ENCODE assay signal across 8 cellular contexts in the genomic region with DNA sequence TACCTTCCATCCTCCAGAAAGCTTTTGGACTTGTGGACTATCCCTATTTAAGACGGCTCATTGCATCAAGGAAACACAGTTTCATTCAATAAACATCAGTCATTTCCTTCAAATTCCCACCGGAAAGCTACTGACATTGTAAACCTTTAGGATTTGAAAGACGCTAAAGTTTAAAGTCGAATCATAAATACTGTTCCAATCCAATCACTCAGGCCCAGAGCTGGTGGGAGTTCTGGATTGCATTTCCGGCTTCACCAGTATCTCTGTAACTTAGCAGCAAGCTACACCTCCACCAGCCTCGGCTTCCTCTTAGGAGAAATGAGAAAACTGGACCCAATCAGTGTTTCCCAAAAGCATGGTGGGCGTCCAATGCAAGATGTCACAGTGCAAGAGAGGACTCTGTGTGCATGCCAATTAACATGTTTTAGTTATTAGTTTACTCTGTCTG. TPM values are rescaled to one million over a fixed set of nuclear protein-coding genes. Genes with fewer than 3 reads are reported as not detected.
DNase-seq lines count a peak whose midpoint lies in the region; ATAC-seq lines count a peak whose summit lies in the region.

No MANE protein-coding gene starts in this region.

- H3K9me3 Mint-ChIP-seq in stimulated activated naive CD8-positive, alpha-beta T cell treated with anti-CD3 and anti-CD28 coated beads, Interleukin-15, Interleukin-2, amounts not matched to agents 100 ng/mL and 50 ng/mL, for 24 hours = peaks cover 11% of the 10 kb centered on the region
- peaks cover 16% of the 10 kb centered on the region for H3K9me3 Mint-ChIP-seq in activated T-helper 1 cell treated with anti-CD3 and anti-CD28 coated beads, Interleukin-12 subunit alpha, Interleukin-12 subunit beta, Interleukin-2, Interleukin-4 antibody, amounts not matched to agents 30 ng/mL and 10 ng/mL and 1 ng/mL, durations not matched to agents 14 hours and 24 hours and 36 hours

- no peaks in the 10 kb centered on the region for H3K9me3 ChIP-seq in right cardiac atrium (ENCODE audit: control insufficient read depth, low read length)
- H3K9me3 ChIP-seq in skeletal muscle tissue (ENCODE audit: control insufficient read depth in 3 of 3, low read length in 3 of 3) = no peaks in the 10 kb centered on the region

- no peaks in the 10 kb centered on the region for H3K27me3 Mint-ChIP-seq in stimulated activated naive CD8-positive, alpha-beta T cell treated with anti-CD3 and anti-CD28 coated beads, Interleukin-15, Interleukin-2, amounts not matched to agents 100 ng/mL and 50 ng/mL, for 24 hours
- H3K27me3 Mint-ChIP-seq in activated T-helper 1 cell treated with anti-CD3 and anti-CD28 coated beads, Interleukin-12 subunit alpha, Interleukin-12 subunit beta, Interleukin-2, Interleukin-4 antibody, amounts not matched to agents 30 ng/mL and 10 ng/mL and 1 ng/mL, durations not matched to agents 14 hours and 24 hours and 36 hours (ENCODE audit: insufficient read depth) = no peaks in the 10 kb centered on the region

- H3K4me3 ChIP-seq in right cardiac atrium (ENCODE audit: low read length) (peak overlapping the region; percentile 69), skeletal muscle tissue (ENCODE audit: low read length in 3 of 3) (peak overlapping the region; percentile 71 to 94 (median 90))

- H3K4me3 Mint-ChIP-seq in stimulated activated naive CD8-positive, alpha-beta T cell treated with anti-CD3 and anti-CD28 coated beads, Interleukin-15, Interleukin-2, amounts not matched to agents 100 ng/mL and 50 ng/mL, for 24 hours = peak overlapping the region; percentile 89
- peak overlapping the region; percentile 87 for H3K4me3 Mint-ChIP-seq in activated T-helper 1 cell treated with anti-CD3 and anti-CD28 coated beads, Interleukin-12 subunit alpha, Interleukin-12 subunit beta, Interleukin-2, Interleukin-4 antibody, amounts not matched to agents 30 ng/mL and 10 ng/mL and 1 ng/mL, durations not matched to agents 14 hours and 24 hours and 36 hours

- WGBS in right cardiac atrium = 26% methylated on average over 7 of the region's 7 CpGs

- DNase-seq in stimulated activated naive CD8-positive, alpha-beta T cell treated with anti-CD3 and anti-CD28 coated beads, Interleukin-15, Interleukin-2, amounts not matched to agents 100 U/mL and 50 U/mL, for 24 hours = no peak
- DNase-seq in activated T-helper 1 cell treated with anti-CD3 and anti-CD28 coated beads, Interleukin-12 subunit alpha, Interleukin-12 subunit beta, Interleukin-2, Interleukin-4 antibody, amounts not matched to agents 30 ng/mL and 10 ng/mL and 1 ng/mL, durations not matched to agents 14 hours and 24 hours and 36 hours (ENCODE audit: low spot score) = no peak
- DNase-seq in right cardiac atrium = no peak
- no peak for DNase-seq in activated effector memory CD4-positive, alpha-beta T cell treated with anti-CD3 and anti-CD28 coated beads, Interleukin-2, amount 50 U/mL, for 16 hours

- peaks cover 66% of the 10 kb centered on the region for H3K4me1 Mint-ChIP-seq in stimulated activated naive CD8-positive, alpha-beta T cell treated with anti-CD3 and anti-CD28 coated beads, Interleukin-15, Interleukin-2, amounts not matched to agents 100 ng/mL and 50 ng/mL, for 24 hours (ENCODE audit: low read depth)
- H3K4me1 Mint-ChIP-seq in activated T-helper 1 cell treated with anti-CD3 and anti-CD28 coated beads, Interleukin-12 subunit alpha, Interleukin-12 subunit beta, Interleukin-2, Interleukin-4 antibody, amounts not matched to agents 30 ng/mL and 10 ng/mL and 1 ng/mL, durations not matched to agents 14 hours and 24 hours and 36 hours (ENCODE audit: low read depth) = peaks cover 60% of the 10 kb centered on the region

- ATAC-seq in stimulated activated naive CD8-positive, alpha-beta T cell treated with anti-CD3 and anti-CD28 coated beads, Interleukin-15, Interleukin-2, amounts not matched to agents 100 U/mL and 50 U/mL, for 24 hours = no peak
- peak in 1 of 2 donors; percentile 34 for ATAC-seq in right cardiac atrium
- ATAC-seq in HG03432 (IDR thresholded peaks at IDR 0.05; ENCODE audit: unreplicated experiment) = no peak
- no peak for ATAC-seq in GM18517 (IDR thresholded peaks at IDR 0.05; ENCODE audit: unreplicated experiment)

- H3K36me3 ChIP-seq in skeletal muscle tissue (ENCODE audit: control insufficient read depth in 3 of 3, insufficient read depth in 3 of 3, low read length in 3 of 3) = no peaks in the 10 kb centered on the region

- H3K27me3 ChIP-seq in right cardiac atrium (ENCODE audit: control insufficient read depth, insufficient read depth) = no peaks in the 10 kb centered on the region
- H3K27me3 ChIP-seq in skeletal muscle tissue (ENCODE audit: control insufficient read depth in 3 of 3, insufficient read depth in 3 of 3, low read length in 3 of 3) = no peaks in the 10 kb centered on the region

- H3K4me1 ChIP-seq in right cardiac atrium (ENCODE audit: control insufficient read depth, insufficient read depth, low read length) (peaks cover 7% of the 10 kb centered on the region), skeletal muscle tissue (ENCODE audit: control insufficient read depth in 3 of 3, insufficient read depth in 3 of 3, low read length in 3 of 3) (peaks cover 20 to 25% (median 21%) of the 10 kb centered on the region in 3 donors)

- H3K27ac Mint-ChIP-seq in stimulated activated naive CD8-positive, alpha-beta T cell treated with anti-CD3 and anti-CD28 coated beads, Interleukin-15, Interleukin-2, amounts not matched to agents 100 ng/mL and 50 ng/mL, for 24 hours = peak overlapping the region; percentile 86
- H3K27ac Mint-ChIP-seq in activated T-helper 1 cell treated with anti-CD3 and anti-CD28 coated beads, Interleukin-12 subunit alpha, Interleukin-12 subunit beta, Interleukin-2, Interleukin-4 antibody, amounts not matched to agents 30 ng/mL and 10 ng/mL and 1 ng/mL, durations not matched to agents 14 hours and 24 hours and 36 hours = peak overlapping the region; percentile 77

- H3K36me3 Mint-ChIP-seq in stimulated activated naive CD8-positive, alpha-beta T cell treated with anti-CD3 and anti-CD28 coated beads, Interleukin-15, Interleukin-2, amounts not matched to agents 100 ng/mL and 50 ng/mL, for 24 hours (ENCODE audit: low read depth) = peaks cover 25% of the 10 kb centered on the region
- peaks cover 20% of the 10 kb centered on the region for H3K36me3 Mint-ChIP-seq in activated T-helper 1 cell treated with anti-CD3 and anti-CD28 coated beads, Interleukin-12 subunit alpha, Interleukin-12 subunit beta, Interleukin-2, Interleukin-4 antibody, amounts not matched to agents 30 ng/mL and 10 ng/mL and 1 ng/mL, durations not matched to agents 14 hours and 24 hours and 36 hours (ENCODE audit: low read depth)

- intact Hi-C loops in activated T-helper 1 cell treated with anti-CD3 and anti-CD28 coated beads, Interleukin-12 subunit alpha, Interleukin-12 subunit beta, Interleukin-2, Interleukin-4 antibody, amounts not matched to agents 30 ng/mL and 10 ng/mL and 1 ng/mL, durations not matched to agents 14 hours and 24 hours and 36 hours (cut with micrococcal nuclease) = loop anchor here (2.0 to 10.0 kb wide), 6 partner anchors 15 to 1286 kb away; a partner anchor contains a TSS
- intact Hi-C loops in right cardiac atrium (cut with DNase I) = no loop called here

- H3K27ac ChIP-seq in right cardiac atrium (ENCODE audit: low read length) = peak overlapping the region; percentile 37
- no peak overlapping the region for H3K27ac ChIP-seq in skeletal muscle tissue (ENCODE audit: low read depth, low read length)

- peak overlapping the region; percentile 59 to 96 (median 94) for H3K9ac ChIP-seq in skeletal muscle tissue (ENCODE audit: low read depth in 1 of 3, low read length in 3 of 3)

RNA-seq across cellular contexts. Expression of a gene that starts 1.6 kb away (rescaled TPM):
- 17.9 and 21.8 TPM in 2 replicates for total RNA-seq in activated T-helper 1 cell treated with anti-CD3 and anti-CD28 coated beads, Interleukin-12 subunit alpha, Interleukin-12 subunit beta, Interleukin-2, Interleukin-4 antibody, amounts not matched to agents 30 ng/mL and 10 ng/mL and 1 ng/mL, durations not matched to agents 14 hours and 24 hours and 36 hours
- total RNA-seq in right cardiac atrium = 10 to 100 TPM; 15.0 to 21.2 (median 17.5) TPM
- 10.7 TPM for polyA plus RNA-seq in right cardiac atrium
- total RNA-seq in skeletal muscle tissue = 38.1 TPM

RNA-seq across cellular contexts. Expression of a gene that starts 13.7 kb away (rescaled TPM):
- total RNA-seq in activated T-helper 1 cell treated with anti-CD3 and anti-CD28 coated beads, Interleukin-12 subunit alpha, Interleukin-12 subunit beta, Interleukin-2, Interleukin-4 antibody, amounts not matched to agents 30 ng/mL and 10 ng/mL and 1 ng/mL, durations not matched to agents 14 hours and 24 hours and 36 hours = 32.7 and 35.0 TPM in 2 replicates
- total RNA-seq in right cardiac atrium (10 to 100 TPM; 22.0 to 31.8 (median 30.4) TPM), skeletal muscle tissue (30.3 TPM)
- 34.9 TPM for polyA plus RNA-seq in right cardiac atrium
